ENCODE assay signal across 1 cellular context in the genomic region with DNA sequence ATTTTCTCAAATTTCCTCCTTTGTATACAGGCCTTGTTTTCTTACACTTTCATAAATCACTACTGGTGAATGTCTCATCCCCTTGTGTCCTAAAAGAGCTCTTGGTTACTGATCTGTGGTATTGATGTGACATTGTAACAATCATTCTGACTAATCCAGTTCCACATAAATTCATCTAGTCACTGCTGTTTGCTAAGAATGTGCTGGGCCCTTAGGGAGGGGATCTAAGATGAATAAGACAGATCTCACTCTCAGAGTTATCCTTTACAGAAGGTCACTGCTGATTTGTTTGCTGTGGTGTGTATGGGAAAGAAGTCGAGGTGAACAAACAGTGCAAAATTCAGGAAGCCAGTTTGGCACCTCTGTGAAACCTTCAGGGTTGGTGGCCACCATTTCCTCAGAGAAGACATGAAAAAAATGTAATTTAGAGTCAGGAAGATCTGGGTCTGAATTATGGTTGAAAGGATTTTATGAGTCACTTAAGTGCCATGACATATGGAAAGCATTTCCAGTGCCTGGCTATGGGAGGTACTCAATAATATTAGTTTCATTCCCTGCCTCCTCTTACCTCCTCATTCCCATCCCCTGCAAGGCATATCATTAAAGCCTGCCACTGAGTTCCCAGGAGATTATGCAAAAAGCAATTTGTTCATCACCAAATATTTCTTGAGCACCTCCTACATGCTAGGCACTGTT.
TF ChIP-seq lines count a peak whose summit lies in the region.

No MANE protein-coding gene starts in this region.

TF ChIP-seq in SK-N-SH treated with all-trans-retinoic acid at 6 μM for 48 hours, 23 proteins besides CTCF, POLR2A, EP300 and RAD21 (continued from another document):
- TF ChIP-seq, protein P1, sequence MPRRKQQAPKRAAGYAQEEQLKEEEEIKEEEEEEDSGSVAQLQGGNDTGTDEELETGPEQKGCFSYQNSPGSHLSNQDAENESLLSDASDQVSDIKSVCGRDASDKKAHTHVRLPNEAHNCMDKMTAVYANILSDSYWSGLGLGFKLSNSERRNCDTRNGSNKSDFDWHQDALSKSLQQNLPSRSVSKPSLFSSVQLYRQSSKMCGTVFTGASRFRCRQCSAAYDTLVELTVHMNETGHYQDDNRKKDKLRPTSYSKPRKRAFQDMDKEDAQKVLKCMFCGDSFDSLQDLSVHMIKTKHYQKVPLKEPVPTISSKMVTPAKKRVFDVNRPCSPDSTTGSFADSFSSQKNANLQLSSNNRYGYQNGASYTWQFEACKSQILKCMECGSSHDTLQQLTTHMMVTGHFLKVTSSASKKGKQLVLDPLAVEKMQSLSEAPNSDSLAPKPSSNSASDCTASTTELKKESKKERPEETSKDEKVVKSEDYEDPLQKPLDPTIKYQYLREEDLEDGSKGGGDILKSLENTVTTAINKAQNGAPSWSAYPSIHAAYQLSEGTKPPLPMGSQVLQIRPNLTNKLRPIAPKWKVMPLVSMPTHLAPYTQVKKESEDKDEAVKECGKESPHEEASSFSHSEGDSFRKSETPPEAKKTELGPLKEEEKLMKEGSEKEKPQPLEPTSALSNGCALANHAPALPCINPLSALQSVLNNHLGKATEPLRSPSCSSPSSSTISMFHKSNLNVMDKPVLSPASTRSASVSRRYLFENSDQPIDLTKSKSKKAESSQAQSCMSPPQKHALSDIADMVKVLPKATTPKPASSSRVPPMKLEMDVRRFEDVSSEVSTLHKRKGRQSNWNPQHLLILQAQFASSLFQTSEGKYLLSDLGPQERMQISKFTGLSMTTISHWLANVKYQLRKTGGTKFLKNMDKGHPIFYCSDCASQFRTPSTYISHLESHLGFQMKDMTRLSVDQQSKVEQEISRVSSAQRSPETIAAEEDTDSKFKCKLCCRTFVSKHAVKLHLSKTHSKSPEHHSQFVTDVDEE (CRISPR knock-in tag; IDR thresholded peaks at IDR 0.05), result no peak
- TF ChIP-seq, protein P2, sequence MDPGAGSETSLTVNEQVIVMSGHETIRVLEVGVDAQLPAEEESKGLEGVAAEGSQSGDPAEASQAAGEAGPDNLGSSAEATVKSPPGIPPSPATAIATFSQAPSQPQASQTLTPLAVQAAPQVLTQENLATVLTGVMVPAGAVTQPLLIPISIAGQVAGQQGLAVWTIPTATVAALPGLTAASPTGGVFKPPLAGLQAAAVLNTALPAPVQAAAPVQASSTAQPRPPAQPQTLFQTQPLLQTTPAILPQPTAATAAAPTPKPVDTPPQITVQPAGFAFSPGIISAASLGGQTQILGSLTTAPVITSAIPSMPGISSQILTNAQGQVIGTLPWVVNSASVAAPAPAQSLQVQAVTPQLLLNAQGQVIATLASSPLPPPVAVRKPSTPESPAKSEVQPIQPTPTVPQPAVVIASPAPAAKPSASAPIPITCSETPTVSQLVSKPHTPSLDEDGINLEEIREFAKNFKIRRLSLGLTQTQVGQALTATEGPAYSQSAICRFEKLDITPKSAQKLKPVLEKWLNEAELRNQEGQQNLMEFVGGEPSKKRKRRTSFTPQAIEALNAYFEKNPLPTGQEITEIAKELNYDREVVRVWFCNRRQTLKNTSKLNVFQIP (CRISPR knock-in tag; IDR thresholded peaks at IDR 0.05; ENCODE audit: borderline replicate concordance, low read depth), result no peak
- no peak for TF ChIP-seq GLIS3 (CRISPR knock-in tag; IDR thresholded peaks at IDR 0.05)
- TF ChIP-seq ZNF70 (CRISPR knock-in tag; IDR thresholded peaks at IDR 0.05), result no peak
- TF ChIP-seq SNAI2 (CRISPR knock-in tag; IDR thresholded peaks at IDR 0.05), result no peak
- no peak for TF ChIP-seq CSDC2 (CRISPR knock-in tag; IDR thresholded peaks at IDR 0.05)
- no peak for TF ChIP-seq BACH2 (CRISPR knock-in tag; IDR thresholded peaks at IDR 0.05; ENCODE audit: borderline replicate concordance)
- no peak for TF ChIP-seq RARB (CRISPR knock-in tag; IDR thresholded peaks at IDR 0.05)
- TF ChIP-seq PPARA (CRISPR knock-in tag; IDR thresholded peaks at IDR 0.05; ENCODE audit: borderline replicate concordance), result no peak
